11 cellular contexts compared by ENCODE assay signal in the genomic region with DNA sequence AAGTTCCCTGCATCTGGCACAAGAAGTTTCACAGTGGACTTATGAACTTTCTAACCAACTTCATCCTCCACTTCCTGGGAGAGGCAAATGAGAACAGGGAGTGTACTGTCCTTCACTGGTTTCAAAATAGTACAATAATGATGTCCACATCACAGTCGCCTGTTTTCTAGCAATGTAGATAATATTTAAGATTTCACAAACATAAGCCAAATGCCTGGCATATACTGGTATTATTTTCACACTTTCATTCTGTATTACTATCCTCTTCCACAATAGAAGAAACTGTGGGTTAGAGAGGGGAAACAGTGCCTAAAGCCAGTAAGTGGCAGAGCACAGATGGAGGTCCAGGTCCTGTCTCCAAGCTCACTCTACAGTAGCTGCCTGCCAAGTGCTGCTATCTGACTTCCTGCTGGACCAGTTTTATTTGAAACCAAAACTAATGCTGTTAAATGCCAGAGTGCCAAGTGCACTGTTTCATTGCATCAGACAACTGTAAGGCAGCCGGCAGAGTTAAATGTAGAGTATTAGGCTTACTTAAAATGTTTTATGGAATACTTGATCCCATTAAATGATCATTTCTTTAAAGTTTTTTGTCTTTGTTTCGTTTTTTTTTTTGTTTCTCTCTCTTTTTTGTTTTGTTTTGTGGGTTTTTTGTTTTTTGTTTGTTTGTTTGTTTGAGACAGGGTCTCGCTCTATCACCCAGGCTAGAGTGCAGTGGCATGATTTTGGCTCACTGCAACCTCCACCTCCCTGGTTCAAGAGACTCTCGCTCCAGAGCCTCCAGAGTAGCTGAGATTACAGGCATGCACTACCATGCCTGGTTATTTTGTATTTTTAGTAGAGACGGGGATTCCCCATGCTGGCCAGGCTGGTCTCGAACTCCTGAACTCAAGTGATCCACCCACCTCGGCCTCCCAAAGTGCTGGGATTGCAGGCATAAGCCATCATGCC. TPM values are rescaled to one million over a fixed set of nuclear protein-coding genes. Genes with fewer than 3 reads are reported as not detected.
DNase-seq lines count a peak whose midpoint lies in the region; ATAC-seq, FAIRE-seq and TF ChIP-seq lines count a peak whose summit lies in the region.
"Had no signal": no experiment of that assay in that cellular context is flagged by ENCODE, and none has a peak within 500 bp of the region (broad histone marks: within the 10 kb centered on the region; RNA-seq: fewer than 3 reads in every experiment).

No MANE protein-coding gene starts in this region.

- H3K4me3 Mint-ChIP-seq in activated CD4-positive, alpha-beta memory T cell treated with anti-CD3 and anti-CD28 coated beads, Interleukin-2, amount 10 ng/mL, durations not matched to agents 7 days and 5 days, result no peak overlapping the region
- H3K4me3 Mint-ChIP-seq: CD4-positive, CD25-positive, alpha-beta regulatory T cell had no signal

- H3K9me3 Mint-ChIP-seq in activated CD4-positive, alpha-beta memory T cell treated with anti-CD3 and anti-CD28 coated beads, Interleukin-2, amount 10 ng/mL, durations not matched to agents 7 days and 5 days, result no peaks in the 10 kb centered on the region

- H3K27ac Mint-ChIP-seq in activated CD4-positive, alpha-beta memory T cell treated with anti-CD3 and anti-CD28 coated beads, Interleukin-2, amount 10 ng/mL, durations not matched to agents 7 days and 5 days, result no peak overlapping the region
- H3K27ac Mint-ChIP-seq: CD4-positive, CD25-positive, alpha-beta regulatory T cell had no signal

- H3K27me3 ChIP-seq in ascending aorta, result no peaks in the 10 kb centered on the region

- no peaks in the 10 kb centered on the region for H3K9me3 ChIP-seq in ascending aorta
- H3K9me3 ChIP-seq in kidney (ENCODE audit: control insufficient read depth in 1 of 2, low read length in 2 of 2), result no peaks in the 10 kb centered on the region

- no peaks in the 10 kb centered on the region for H3K36me3 Mint-ChIP-seq in activated CD4-positive, alpha-beta memory T cell treated with anti-CD3 and anti-CD28 coated beads, Interleukin-2, amount 10 ng/mL, durations not matched to agents 7 days and 5 days (ENCODE audit: low read depth)
- H3K36me3 Mint-ChIP-seq: CD4-positive, CD25-positive, alpha-beta regulatory T cell had no signal

- FAIRE-seq in kidney (lab: Jason Lieb, UNC), result no peak
- FAIRE-seq: H1 had no signal

- H3K9ac ChIP-seq in kidney (ENCODE audit: low read length in 2 of 2), result no peak overlapping the region

- ATAC-seq in Right ventricle myocardium inferior (peak; percentile 96), HG03469 (IDR thresholded peaks at IDR 0.05; ENCODE audit: unreplicated experiment) (no peak)

- DNase-seq in Right ventricle myocardium inferior (ENCODE audit: missing footprints) (peak; percentile 67), cardiac septum (ENCODE audit: low spot score) (no peak), ascending aorta (ENCODE audit: low spot score in 2 of 2) (peak in 1 of 2 donors; percentile 79), kidney (no peak), head of caudate nucleus (no peak)
- no peak for DNase-seq in activated CD4-positive, alpha-beta T cell treated with anti-CD3 and anti-CD28 coated beads, Interleukin-2, amount 50 U/mL, for 48 hours
- no peak for DNase-seq in activated CD4-positive, alpha-beta memory T cell treated with anti-CD3 and anti-CD28 coated beads, Interleukin-2, amount 10 ng/mL, durations not matched to agents 7 days and 5 days
- DNase-seq: CD4-positive, CD25-positive, alpha-beta regulatory T cell had no signal

- no peaks in the 10 kb centered on the region for H3K4me1 Mint-ChIP-seq in activated CD4-positive, alpha-beta memory T cell treated with anti-CD3 and anti-CD28 coated beads, Interleukin-2, amount 10 ng/mL, durations not matched to agents 7 days and 5 days
- H3K4me1 Mint-ChIP-seq: CD4-positive, CD25-positive, alpha-beta regulatory T cell had no signal

- POLR2A ChIA-PET in activated CD4-positive, alpha-beta memory T cell treated with anti-CD3 and anti-CD28 coated beads, Interleukin-2, amount 10 ng/mL, durations not matched to agents 7 days and 5 days (lab: Charles Lee), result no interaction called here

- peaks cover 0 to 15% of the 10 kb centered on the region in 2 donors for H3K4me1 ChIP-seq in ascending aorta
- H3K4me1 ChIP-seq in kidney (ENCODE audit: control insufficient read depth in 1 of 2, insufficient read depth in 1 of 2, low read depth in 1 of 2, low read length in 2 of 2), result peaks cover 5 to 25% of the 10 kb centered on the region in 2 donors

- H3K36me3 ChIP-seq in ascending aorta (no peaks in the 10 kb centered on the region), kidney (ENCODE audit: control insufficient read depth in 1 of 2, insufficient read depth in 2 of 2, low read length in 2 of 2) (peaks cover 0 to 2% of the 10 kb centered on the region in 2 donors)

- H3K27me3 Mint-ChIP-seq in activated CD4-positive, alpha-beta memory T cell treated with anti-CD3 and anti-CD28 coated beads, Interleukin-2, amount 10 ng/mL, durations not matched to agents 7 days and 5 days, result no peaks in the 10 kb centered on the region

- CTCF ChIA-PET in activated CD4-positive, alpha-beta memory T cell treated with anti-CD3 and anti-CD28 coated beads, Interleukin-2, amount 10 ng/mL, durations not matched to agents 7 days and 5 days (lab: Charles Lee), result interaction anchor here (1.1 kb wide), 1 partner anchor 16 kb away, joined by 3 read pairs; a partner anchor contains a TSS

- no peak for TF ChIP-seq CTCF in ascending aorta (IDR thresholded peaks at IDR 0.05)
- no peak for TF ChIP-seq CTCF in kidney (IDR thresholded peaks at IDR 0.05; ENCODE audit: borderline replicate concordance, extremely low read depth, insufficient read depth)

- intact Hi-C loops in Right ventricle myocardium inferior (cut with DNase I) (no loop called here), cardiac septum (cut with DNase I) (no loop called here), ascending aorta (cut with DNase I) (no loop called here), kidney (cut with DNase I) (no loop called here), head of caudate nucleus (cut with DNase I) (no loop called here)

- peak overlapping the region; percentile 52 to 65 for H3K27ac ChIP-seq in ascending aorta
- peak overlapping the region; percentile 5 to 57 for H3K27ac ChIP-seq in kidney (ENCODE audit: low read depth in 2 of 2, low read length in 2 of 2)

- H3K4me3 ChIP-seq in ascending aorta (peak overlapping the region; percentile 13 to 42), kidney (ENCODE audit: low read length in 2 of 2) (peak overlapping the region in 1 of 2 donors; percentile 4)
- H3K4me3 ChIP-seq: smooth muscle cell had no signal

RNA-seq across cellular contexts. Expression of a gene that starts 15.1 kb away (rescaled TPM):
- total RNA-seq in Right ventricle myocardium inferior (15.2 TPM), cardiac septum (15.0 TPM), ascending aorta (13.3 TPM), kidney (205 TPM)
- 39.7 TPM for polyA plus RNA-seq in kidney (ENCODE audit: insufficient read depth, low read depth, low replicate concordance)
- not detected for total RNA-seq in activated CD4-positive, alpha-beta memory T cell treated with anti-CD3 and anti-CD28 coated beads, Interleukin-2, amount 10 ng/mL, durations not matched to agents 7 days and 5 days

Comparison
In these comparisons a context has a peak if more than half of its experiments do, and no peak if none do; other contexts are left out.
1. RNA of a gene that starts 15.1 kb away (total RNA-seq): 205 TPM in kidney (single experiment), 15.2 TPM in Right ventricle myocardium inferior (single experiment), 15.0 TPM in cardiac septum (single experiment) and 13.3 TPM in ascending aorta (single experiment); not detected in activated CD4-positive, alpha-beta memory T cell treated with anti-CD3 and anti-CD28 coated beads, Interleukin-2, amount 10 ng/mL, durations not matched to agents 7 days and 5 days; every median in the first group is over 10 times any median in the second.